18 cellular contexts compared by ENCODE assay signal in the genomic region with DNA sequence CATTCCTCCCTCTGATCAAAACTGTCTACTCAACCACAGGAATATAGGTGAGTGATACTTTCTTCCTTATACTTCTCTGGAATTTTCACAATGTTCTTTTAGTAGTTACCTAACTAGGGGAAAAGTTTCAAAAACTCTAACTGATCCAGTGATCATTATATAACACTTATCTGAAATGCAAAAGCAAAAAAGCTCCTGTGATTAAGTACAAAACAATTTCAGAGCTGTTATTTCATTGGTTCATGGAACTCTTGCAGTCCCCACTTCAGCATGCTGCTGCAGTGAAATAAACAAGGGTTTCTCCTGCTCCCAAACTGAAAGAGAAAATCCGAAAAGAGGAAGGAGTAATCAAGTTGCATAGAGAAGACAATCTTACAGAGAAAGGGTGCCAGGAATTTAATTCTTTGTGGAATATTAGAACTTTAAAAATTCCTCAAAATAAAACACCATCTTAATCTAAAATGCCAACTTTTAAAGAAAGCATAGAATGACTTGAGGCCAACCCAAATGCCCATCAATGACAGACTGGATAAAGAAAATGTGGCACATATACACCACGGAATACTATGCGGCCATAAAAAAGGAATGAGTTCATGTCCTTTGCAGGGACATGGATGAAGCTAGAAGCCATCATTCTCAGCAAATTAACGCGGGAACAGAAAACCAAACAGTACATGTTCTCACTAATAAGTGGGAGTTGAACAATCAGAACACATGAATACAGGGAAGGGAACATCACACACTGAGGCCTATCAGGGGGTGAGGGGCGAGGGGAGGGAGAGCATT. TPM values are rescaled to one million over a fixed set of nuclear protein-coding genes. Genes with fewer than 3 reads are reported as not detected.
A peak's percentile ranks its signal among the peaks of the same experiment; 100 is the strongest.
DNase-seq lines count a peak whose midpoint lies in the region; ATAC-seq and TF ChIP-seq lines count a peak whose summit lies in the region.
"Had no signal": no experiment of that assay in that cellular context is flagged by ENCODE, and none has a peak within 500 bp of the region (broad histone marks: within the 10 kb centered on the region; RNA-seq: fewer than 3 reads in every experiment).

No MANE protein-coding gene starts in this region.

- H3K9me3 ChIP-seq in ascending aorta (no peaks in the 10 kb centered on the region), thyroid gland (no peaks in the 10 kb centered on the region)
- H3K9me3 ChIP-seq: Caco-2 had no signal

- peak overlapping the region; percentile 50 to 72 for H3K27ac ChIP-seq in ascending aorta
- peak overlapping the region; percentile 45 to 70 (median 57) for H3K27ac ChIP-seq in thyroid gland
- H3K27ac ChIP-seq: hepatocyte had no signal

- DNase-seq in GM03348 (ENCODE audit: low spot score): peak; percentile 59
- DNase-seq in ascending aorta (ENCODE audit: low spot score in 2 of 2): no peak
- peak; percentile 75 for DNase-seq in fibroblast of the aortic adventitia (ENCODE audit: low read depth)
- DNase-seq in thyroid gland: no peak
- DNase-seq in A172 (ENCODE audit: low spot score): no peak
- DNase-seq in cerebellar cortex (ENCODE audit: low spot score): no peak
- DNase-seq in NCI-H345 (lab: John Stamatoyannopoulos, UW): no peak
- DNase-seq: activated CD4-positive, alpha-beta T cell treated with anti-CD3 and anti-CD28 coated beads for 1 hour; activated T-cell treated with anti-CD3 and anti-CD28 coated beads, Interleukin-2, amount 50 U/mL, for 24 hours; Caco-2; effector memory CD8-positive, alpha-beta T cell; Karpas-422; NCI-H1930; posterior cingulate gyrus; stimulated activated CD4-positive, alpha-beta T cell treated with anti-CD3 and anti-CD28 coated beads, Interleukin-2, amount 100 ng/mL, for 24 hours had no signal

- intact Hi-C loops in ascending aorta (cut with DNase I) (no loop called here), thyroid gland (cut with DNase I) (no loop called here)

- peaks cover 0 to 16% of the 10 kb centered on the region in 2 donors for H3K4me1 ChIP-seq in ascending aorta
- peaks cover 0 to 19% of the 10 kb centered on the region in 2 donors for H3K4me1 ChIP-seq in thyroid gland
- H3K4me1 ChIP-seq: Caco-2 had no signal

- TF ChIP-seq POLR2A in thyroid gland (IDR thresholded peaks at IDR 0.05): no peak

- H3K36me3 ChIP-seq in ascending aorta (peaks cover 31 to 55% of the 10 kb centered on the region in 2 donors), thyroid gland (peaks cover 23 to 35% of the 10 kb centered on the region in 2 donors)

- TF ChIP-seq CTCF in ascending aorta (IDR thresholded peaks at IDR 0.05) (no peak), fibroblast of the aortic adventitia (IDR thresholded peaks at IDR 0.05; ENCODE audit: insufficient read depth, low read length) (no peak), thyroid gland (IDR thresholded peaks at IDR 0.05) (no peak)

- no peak overlapping the region for H3K4me3 ChIP-seq in ascending aorta
- no peak overlapping the region for H3K4me3 ChIP-seq in fibroblast of the aortic adventitia (ENCODE audit: low read depth, low read length)
- no peak overlapping the region for H3K4me3 ChIP-seq in thyroid gland (replicated peaks in 1 of 3)
- H3K4me3 ChIP-seq: hepatocyte had no signal

- WGBS in thyroid gland, 2 donors: 86 to 89% methylated on average over 6 of the region's 6 CpGs

- no peak for ATAC-seq in GM19397 (IDR thresholded peaks at IDR 0.05; ENCODE audit: unreplicated experiment)
- ATAC-seq: effector memory CD8-positive, alpha-beta T cell; stimulated activated effector memory CD8-positive, alpha-beta T cell treated with anti-CD3 and anti-CD28 coated beads, Interleukin-12 subunit alpha, Interleukin-12 subunit beta, amount 100 ng/mL, for 72 hours had no signal

- H3K27me3 ChIP-seq in ascending aorta: no peaks in the 10 kb centered on the region
- H3K27me3 ChIP-seq in thyroid gland: no peaks in the 10 kb centered on the region
- H3K27me3 ChIP-seq: hepatocyte had no signal

RNA-seq across cellular contexts. Expression of gene PPP2R1B, which starts 20.3 kb away (rescaled TPM):
- total RNA-seq in ascending aorta (7.7 TPM), fibroblast of the aortic adventitia (ENCODE audit: low replicate concordance) (18.4 and 27.1 TPM in 2 replicates), thyroid gland (10 to 100 TPM; 22.4 to 39.2 (median 25.3) TPM)
- 32.1 and 34.4 TPM in 2 replicates for total RNA-seq in A172 (2014; rRNA removed; shearing (Covaris generic))

Comparison
In these comparisons a context has a peak if more than half of its experiments do, and no peak if none do; other contexts are left out.
1. DNase-seq: peak in GM03348 (single experiment) and fibroblast of the aortic adventitia (single experiment); none in ascending aorta (0 of 2), thyroid gland (0 of 2), A172 (single experiment), cerebellar cortex (single experiment) and NCI-H345 (single experiment).